In the genomic region with DNA sequence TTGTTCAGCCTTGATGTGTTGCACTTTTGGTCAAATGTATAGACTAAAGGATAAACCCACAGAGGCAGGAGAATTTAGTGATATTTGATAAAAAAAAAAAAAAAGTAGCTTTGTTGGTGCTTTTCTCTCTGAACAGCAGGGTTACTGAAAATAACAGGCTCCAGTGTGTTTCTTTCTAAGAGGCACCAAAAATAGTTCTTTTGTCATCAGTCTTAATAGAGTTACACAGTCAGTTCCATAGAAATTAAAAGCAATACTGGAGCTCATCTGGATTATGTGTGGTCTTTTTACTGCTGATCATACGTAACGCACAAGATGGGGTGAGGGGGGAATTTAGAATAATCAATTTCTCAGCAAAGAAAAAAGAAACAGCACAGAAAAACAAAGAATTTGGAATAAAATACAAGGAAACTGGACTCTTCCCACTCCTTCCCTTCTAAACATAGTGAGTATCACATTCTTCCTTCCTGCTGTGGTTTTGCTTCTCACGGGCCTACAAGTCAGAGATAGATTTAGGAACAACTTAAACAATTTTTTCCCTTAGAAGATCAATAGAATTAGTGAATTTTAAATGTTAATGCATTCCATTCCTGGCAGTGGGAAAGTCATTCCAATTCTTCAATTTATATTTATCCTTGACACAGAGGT, we compare ENCODE assay signal across 17 cellular contexts.
DNase-seq lines count a peak whose midpoint lies in the region; ATAC-seq and TF ChIP-seq lines count a peak whose summit lies in the region.
"Had no signal": no experiment of that assay in that cellular context is flagged by ENCODE, and none has a peak within 500 bp of the region (broad histone marks: within the 10 kb centered on the region; RNA-seq: fewer than 3 reads in every experiment).

No MANE protein-coding gene starts in this region.

- peaks cover 51% of the 10 kb centered on the region for H3K4me1 ChIP-seq in DND-41 (ENCODE audit: insufficient read depth, low read length)
- H3K4me1 ChIP-seq: BE2C, HAP-1 had no signal

- 0 out of 2 replicates have a peak overlapping the region, but pooled peaks have one; percentile 7 for H3K4me2 ChIP-seq in DND-41 (ENCODE audit: insufficient read depth, low read length)

- no peaks in the 10 kb centered on the region for H3K9me3 ChIP-seq in DND-41 (ENCODE audit: insufficient read depth, low read length, severe bottlenecking)
- H3K9me3 ChIP-seq: BE2C, HAP-1 had no signal

- no peaks in the 10 kb centered on the region for H3K36me3 Mint-ChIP-seq in osteocyte (ENCODE audit: unreplicated experiment)
- no peaks in the 10 kb centered on the region for H3K36me3 Mint-ChIP-seq in activated naive CD4-positive, alpha-beta T cell treated with anti-CD3 and anti-CD28 coated beads, Interleukin-2, amount 10 ng/mL, durations not matched to agents 7 days and 5 days

- no peaks in the 10 kb centered on the region for H3K9me3 Mint-ChIP-seq in osteocyte (ENCODE audit: unreplicated experiment)
- no peaks in the 10 kb centered on the region for H3K9me3 Mint-ChIP-seq in activated naive CD4-positive, alpha-beta T cell treated with anti-CD3 and anti-CD28 coated beads, Interleukin-2, amount 10 ng/mL, durations not matched to agents 7 days and 5 days
- H3K9me3 Mint-ChIP-seq: IgD-negative memory B cell had no signal

- CTCF ChIA-PET in activated naive CD4-positive, alpha-beta T cell treated with anti-CD3 and anti-CD28 coated beads, Interleukin-2, amount 10 ng/mL, durations not matched to agents 7 days and 5 days (lab: Charles Lee): interaction anchor here (0.8 kb wide), 1 partner anchor 11 kb away, joined by 5 read pairs; no protein-coding TSS in a partner anchor

- peak; percentile 42; the same call in 2 of the 3 replicates for ATAC-seq in DND-41 (ENCODE audit: insufficient read depth, low read depth)

- H3K9ac ChIP-seq in DND-41 (ENCODE audit: low read depth, low read length): peak overlapping the region; percentile 8; the same call in 1 of the 2 replicates

- DNase-seq in DND-41: no peak
- DNase-seq in RPMI7951 (ENCODE audit: low read depth): peak; percentile 55
- DNase-seq in fibroblast of peridontal ligament (ENCODE audit: extremely low read depth): peak; percentile 64
- DNase-seq in osteocyte (ENCODE audit: extremely low spot score, unreplicated experiment): no peak
- no peak for DNase-seq in superior temporal gyrus (ENCODE audit: extremely low spot score)
- DNase-seq in GM19240 (ENCODE audit: insufficient read length, low spot score): no peak
- no peak for DNase-seq in activated naive CD4-positive, alpha-beta T cell treated with anti-CD3 and anti-CD28 coated beads, Interleukin-2, amount 10 ng/mL, durations not matched to agents 7 days and 5 days
- DNase-seq: BE2C; DMS 273 treated with DMSO at 0.1 percent for 48 hours; MV-4-11; NCI-H1436 treated with DMSO at 0.1 percent for 48 hours; NCI-H2081; NCI-H526; NK-92 treated with Interleukin-12 subunit alpha and Interleukin-12 subunit beta, amount 100 ng/mL, for 24 hours; OCI-M1 had no signal

- H3K4me3 Mint-ChIP-seq in osteocyte (ENCODE audit: unreplicated experiment): no peak overlapping the region
- no peak overlapping the region for H3K4me3 Mint-ChIP-seq in activated naive CD4-positive, alpha-beta T cell treated with anti-CD3 and anti-CD28 coated beads, Interleukin-2, amount 10 ng/mL, durations not matched to agents 7 days and 5 days
- H3K4me3 Mint-ChIP-seq: IgD-negative memory B cell had no signal

- no peaks in the 10 kb centered on the region for H3K79me2 ChIP-seq in DND-41 (ENCODE audit: insufficient read depth, low read length)

- H3K27ac ChIP-seq in DND-41 (ENCODE audit: low read length): peak overlapping the region; percentile 54

- no peak overlapping the region for H2AFZ ChIP-seq in DND-41 (ENCODE audit: low read depth, low read length)

- TF ChIP-seq CTCF in DND-41 (IDR thresholded peaks at IDR 0.05; ENCODE audit: borderline replicate concordance, extremely low read depth, low read length, poor library complexity, severe bottlenecking) (no peak), osteocyte (IDR thresholded peaks at IDR 0.05) (no peak)

- no peaks in the 10 kb centered on the region for H3K36me3 ChIP-seq in DND-41 (ENCODE audit: insufficient read depth, low read length)
- H3K36me3 ChIP-seq: BE2C, HAP-1 had no signal

- peak overlapping the region; percentile 77 for H3K27ac Mint-ChIP-seq in osteocyte (ENCODE audit: unreplicated experiment)
- no peak overlapping the region for H3K27ac Mint-ChIP-seq in activated naive CD4-positive, alpha-beta T cell treated with anti-CD3 and anti-CD28 coated beads, Interleukin-2, amount 10 ng/mL, durations not matched to agents 7 days and 5 days
- H3K27ac Mint-ChIP-seq: IgD-negative memory B cell had no signal

- peaks cover 46% of the 10 kb centered on the region for H3K4me1 Mint-ChIP-seq in osteocyte (ENCODE audit: unreplicated experiment)
- peaks cover 16% of the 10 kb centered on the region for H3K4me1 Mint-ChIP-seq in activated naive CD4-positive, alpha-beta T cell treated with anti-CD3 and anti-CD28 coated beads, Interleukin-2, amount 10 ng/mL, durations not matched to agents 7 days and 5 days

- H3K27me3 ChIP-seq in DND-41 (ENCODE audit: insufficient read depth, low read length, poor library complexity): no peaks in the 10 kb centered on the region
- H3K27me3 ChIP-seq: BE2C had no signal

- H3K27me3 Mint-ChIP-seq in osteocyte (ENCODE audit: unreplicated experiment): no peaks in the 10 kb centered on the region
- no peaks in the 10 kb centered on the region for H3K27me3 Mint-ChIP-seq in activated naive CD4-positive, alpha-beta T cell treated with anti-CD3 and anti-CD28 coated beads, Interleukin-2, amount 10 ng/mL, durations not matched to agents 7 days and 5 days
- H3K27me3 Mint-ChIP-seq: IgD-negative memory B cell had no signal

- H4K20me1 ChIP-seq in DND-41 (ENCODE audit: insufficient read depth, low read length): no peaks in the 10 kb centered on the region

- no peak overlapping the region for H3K4me3 ChIP-seq in DND-41 (ENCODE audit: low read depth in 1 of 2, low read length in 2 of 2)
- H3K4me3 ChIP-seq: HAP-1 had no signal

Comparison
In these comparisons a context has a peak if more than half of its experiments do, and no peak if none do; other contexts are left out.
1. DNase-seq: peak in RPMI7951 (single experiment) and fibroblast of peridontal ligament (single experiment); none in DND-41 (single experiment), osteocyte (single experiment), superior temporal gyrus (single experiment), GM19240 (single experiment) and activated naive CD4-positive, alpha-beta T cell treated with anti-CD3 and anti-CD28 coated beads, Interleukin-2, amount 10 ng/mL, durations not matched to agents 7 days and 5 days (single experiment).